Comparison of ENCODE assay signal across 8 cellular contexts in genomic region chr17:45308016-45308365, GRCh38. TPM values are rescaled to one million over a fixed set of nuclear protein-coding genes. Genes with fewer than 3 reads are reported as not detected.
A peak's percentile ranks its signal among the peaks of the same experiment; 100 is the strongest.
DNase-seq lines count a peak whose midpoint lies in the region; ATAC-seq and TF ChIP-seq lines count a peak whose summit lies in the region.

No MANE protein-coding gene starts in this region.

- no peak for DNase-seq in activated T-cell treated with anti-CD3 and anti-CD28 coated beads, Interleukin-2, amount 50 U/mL, for 72 hours
- no peak for DNase-seq in activated T-cell treated with anti-CD3 and anti-CD28 coated beads, Interleukin-2, amount 50 U/mL, for 48 hours
- DNase-seq in lower lobe of right lung = no peak
- no peak for DNase-seq in thyroid gland
- DNase-seq in GM13977 (ENCODE audit: low spot score) = no peak
- no peak for DNase-seq in endothelial cell (ENCODE audit: low spot score)
- DNase-seq in hippocampal formation (lab: John Stamatoyannopoulos, UW) = no peak

- H3K9me3 Mint-ChIP-seq in activated T-cell treated with anti-CD3 and anti-CD28 coated beads, Interleukin-2, amount 50 U/mL, for 72 hours = no peaks in the 10 kb centered on the region
- H3K9me3 Mint-ChIP-seq in endothelial cell (ENCODE audit: unreplicated experiment) = no peaks in the 10 kb centered on the region

- H3K4me3 ChIP-seq in lower lobe of right lung (no peak overlapping the region), thyroid gland (replicated peaks in 1 of 3) (no peak overlapping the region)

- H3K4me1 ChIP-seq in lower lobe of right lung (peaks cover 80% of the 10 kb centered on the region), thyroid gland (peaks cover 47 to 79% of the 10 kb centered on the region in 2 donors)

- WGBS in adipose tissue, 3 donors = 43 to 54% (median 46%) methylated on average over 6 of the region's 6 CpGs
- 70 to 71% methylated on average over 5 to 6 of the region's 6 CpGs for WGBS in thyroid gland, 2 donors

- no peak for ATAC-seq in activated T-cell treated with anti-CD3 and anti-CD28 coated beads, Interleukin-2, amount 50 U/mL, for 72 hours (replicated peaks in 1 of 2)
- no peak for ATAC-seq in lower lobe of right lung

- H3K36me3 Mint-ChIP-seq in activated T-cell treated with anti-CD3 and anti-CD28 coated beads, Interleukin-2, amount 50 U/mL, for 72 hours (ENCODE audit: insufficient read depth in 2 of 2) = peaks cover 27 to 59% of the 10 kb centered on the region in 2 donors
- peaks cover 4% of the 10 kb centered on the region for H3K36me3 Mint-ChIP-seq in endothelial cell (ENCODE audit: low read depth, unreplicated experiment)

- in situ Hi-C loops in GM13977 (cut with MboI; ENCODE audit: low pct_unique_long_range_greater_than_20kb, low sequenced_read_pairs, unreplicated experiment) = no loop called here

- peak overlapping the region; percentile 100 for H3K27ac Mint-ChIP-seq in activated T-cell treated with anti-CD3 and anti-CD28 coated beads, Interleukin-2, amount 50 U/mL, for 72 hours
- H3K27ac Mint-ChIP-seq in endothelial cell (ENCODE audit: unreplicated experiment) = no peak overlapping the region

- H3K27me3 Mint-ChIP-seq in activated T-cell treated with anti-CD3 and anti-CD28 coated beads, Interleukin-2, amount 50 U/mL, for 72 hours (ENCODE audit: low read depth) = no peaks in the 10 kb centered on the region
- peaks cover 6% of the 10 kb centered on the region for H3K27me3 Mint-ChIP-seq in endothelial cell (ENCODE audit: unreplicated experiment)

- H3K27me3 ChIP-seq in lower lobe of right lung (ENCODE audit: low read depth) = no peaks in the 10 kb centered on the region
- no peaks in the 10 kb centered on the region for H3K27me3 ChIP-seq in thyroid gland

- no peaks in the 10 kb centered on the region for H3K36me3 ChIP-seq in lower lobe of right lung
- H3K36me3 ChIP-seq in thyroid gland = no peaks in the 10 kb centered on the region

- H3K9me3 ChIP-seq in lower lobe of right lung = no peaks in the 10 kb centered on the region
- no peaks in the 10 kb centered on the region for H3K9me3 ChIP-seq in thyroid gland

- peak overlapping the region; percentile 71 for H3K27ac ChIP-seq in adipose tissue (ENCODE audit: low read depth, low read length)
- peak overlapping the region; percentile 81 for H3K27ac ChIP-seq in lower lobe of right lung
- peak overlapping the region; percentile 10 to 78 (median 73) for H3K27ac ChIP-seq in thyroid gland

- intact Hi-C loops in lower lobe of right lung (cut with DNase I) (no loop called here), thyroid gland (cut with DNase I) (no loop called here)

- H3K4me3 Mint-ChIP-seq in activated T-cell treated with anti-CD3 and anti-CD28 coated beads, Interleukin-2, amount 50 U/mL, for 72 hours = peak overlapping the region; percentile 82 to 94
- H3K4me3 Mint-ChIP-seq in endothelial cell (ENCODE audit: unreplicated experiment) = no peak overlapping the region

- TF ChIP-seq CTCF in lower lobe of right lung (IDR thresholded peaks at IDR 0.05) = no peak
- TF ChIP-seq CTCF in thyroid gland (IDR thresholded peaks at IDR 0.05) = no peak
- no peak for TF ChIP-seq CTCF in GM13977 (IDR thresholded peaks at IDR 0.05; ENCODE audit: extremely low read depth, insufficient read depth, missing control alignments)
- TF ChIP-seq CTCF in endothelial cell (IDR thresholded peaks at IDR 0.05; ENCODE audit: unreplicated experiment) = no peak

- no peak for TF ChIP-seq POLR2A in thyroid gland (IDR thresholded peaks at IDR 0.05)

- peaks cover 97% of the 10 kb centered on the region for H3K4me1 Mint-ChIP-seq in activated T-cell treated with anti-CD3 and anti-CD28 coated beads, Interleukin-2, amount 50 U/mL, for 72 hours (ENCODE audit: low read depth)
- H3K4me1 Mint-ChIP-seq in endothelial cell (ENCODE audit: unreplicated experiment) = no peaks in the 10 kb centered on the region

RNA-seq across cellular contexts. Expression of gene MAP3K14, which starts 8.8 kb away (rescaled TPM):
- 10 to 100 TPM; 71.8 to 78.0 TPM for total RNA-seq in activated T-cell treated with anti-CD3 and anti-CD28 coated beads, Interleukin-2, amount 50 U/mL, for 72 hours
- polyA plus RNA-seq in adipose tissue = 1 to 10 TPM; 5.9 to 9.7 (median 8.3) TPM
- total RNA-seq in lower lobe of right lung (9.3 TPM), thyroid gland (10 to 100 TPM in 1 of 4 donors, 1 to 10 TPM in 3; 4.1 to 21.7 (median 6.2) TPM), endothelial cell (ENCODE audit: unreplicated experiment) (5.2 TPM)

RNA-seq across cellular contexts. Expression of gene SPATA32, which starts 46.1 kb away (rescaled TPM):
- total RNA-seq in activated T-cell treated with anti-CD3 and anti-CD28 coated beads, Interleukin-2, amount 50 U/mL, for 72 hours = 1 to 10 TPM; 1.4 to 1.7 TPM
- polyA plus RNA-seq in adipose tissue = under 1 TPM in 2 of 3 donors, not detected in 1; 0.05 to 0.07 TPM
- total RNA-seq in lower lobe of right lung (not detected), thyroid gland (not detected), endothelial cell (ENCODE audit: unreplicated experiment) (not detected)
